ENCODE assay signal across 7 cellular contexts in the genomic region with DNA sequence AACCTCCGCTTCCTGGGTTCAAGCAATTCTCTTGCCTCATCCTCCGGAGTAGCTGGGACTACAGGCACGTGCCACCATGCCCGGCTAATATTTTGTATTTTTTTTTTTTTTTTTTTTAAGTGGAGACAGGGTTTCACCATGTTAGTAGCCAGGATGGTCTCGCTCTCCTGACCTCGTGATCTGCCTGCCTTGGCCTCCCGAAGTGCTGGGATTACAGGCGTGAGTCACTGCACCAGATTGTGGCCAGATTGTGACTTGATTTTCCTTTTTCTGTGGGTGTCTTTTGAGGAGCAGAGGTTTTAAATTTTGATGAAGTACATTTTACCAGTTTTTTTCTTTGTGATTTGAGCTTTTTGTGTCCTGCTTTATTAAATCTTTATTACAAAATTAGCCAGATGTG. TPM values are rescaled to one million over a fixed set of nuclear protein-coding genes. Genes with fewer than 3 reads are reported as not detected.
DNase-seq lines count a peak whose midpoint lies in the region; ATAC-seq and TF ChIP-seq lines count a peak whose summit lies in the region.
"Not testable (repeated sequence)": the region's sequence is repeated elsewhere in the genome, so short reads cannot be mapped to it uniquely, and the experiment has no call there.

No MANE protein-coding gene starts in this region.

- H3K9ac ChIP-seq in GM23248, result not testable (repeated sequence)

- not testable (repeated sequence) for H3K27me3 ChIP-seq in GM23248 (replicated peaks; ENCODE audit: insufficient read depth); MG63; esophagus muscularis mucosa; right lobe of liver

- TF ChIP-seq CTCF in AG10803 (conservative IDR thresholded peaks at IDR 0.05; ENCODE audit: low read length); esophagus muscularis mucosa (IDR thresholded peaks at IDR 0.05); right lobe of liver (IDR thresholded peaks at IDR 0.05): not testable (repeated sequence)

- not testable (repeated sequence) for H3K27ac ChIP-seq in GM23248
- H3K27ac ChIP-seq in esophagus muscularis mucosa (replicated peaks in 1 of 4) (peak overlapping the region in 3 of 4 donors; percentile 34 to 72 (median 70)), right lobe of liver (peak overlapping the region in 2 of 3 donors; percentile 73 to 86)

- not testable (repeated sequence) for H3K27me3 Mint-ChIP-seq in activated T-helper 17 cell treated with anti-CD3 and anti-CD28 coated beads, Interleukin-2, amount 50 U/mL, for 72 hours; stimulated activated naive CD8-positive, alpha-beta T cell treated with anti-CD3 and anti-CD28 coated beads, Interleukin-15, Interleukin-2, amounts not matched to agents 100 ng/mL and 50 ng/mL, for 24 hours

- peaks cover 11% of the 10 kb centered on the region; the same call in 1 of the 2 replicates for H4K20me1 ChIP-seq in GM23248 (ENCODE audit: insufficient read depth)

- intact Hi-C loops in esophagus muscularis mucosa (cut with DNase I); right lobe of liver (cut with DNase I): not testable (repeated sequence)

- not testable (repeated sequence) for TF ChIP-seq POLR2A in esophagus muscularis mucosa (IDR thresholded peaks at IDR 0.05; ENCODE audit: low read depth); right lobe of liver (IDR thresholded peaks at IDR 0.05)

- peaks cover 72% of the 10 kb centered on the region for H3K79me2 ChIP-seq in GM23248 (ENCODE audit: insufficient read depth)

- not testable (repeated sequence) for H2AFZ ChIP-seq in GM23248

- not testable (repeated sequence) for H3K36me3 Mint-ChIP-seq in activated T-helper 17 cell treated with anti-CD3 and anti-CD28 coated beads, Interleukin-2, amount 50 U/mL, for 72 hours (ENCODE audit: low read depth); stimulated activated naive CD8-positive, alpha-beta T cell treated with anti-CD3 and anti-CD28 coated beads, Interleukin-15, Interleukin-2, amounts not matched to agents 100 ng/mL and 50 ng/mL, for 24 hours (ENCODE audit: low read depth)

- H3K9me3 Mint-ChIP-seq in activated T-helper 17 cell treated with anti-CD3 and anti-CD28 coated beads, Interleukin-2, amount 50 U/mL, for 72 hours; stimulated activated naive CD8-positive, alpha-beta T cell treated with anti-CD3 and anti-CD28 coated beads, Interleukin-15, Interleukin-2, amounts not matched to agents 100 ng/mL and 50 ng/mL, for 24 hours: not testable (repeated sequence)

- H3K4me3 ChIP-seq in AG10803 (ENCODE audit: low read length); GM23248; MG63; esophagus muscularis mucosa; right lobe of liver: not testable (repeated sequence)

- not testable (repeated sequence) for H3K9me2 ChIP-seq in GM23248 (ENCODE audit: insufficient read depth)

- not testable (repeated sequence) for ATAC-seq in activated T-helper 17 cell treated with anti-CD3 and anti-CD28 coated beads, Interleukin-2, amount 50 U/mL, for 72 hours (replicated peaks); right lobe of liver

- TF ChIP-seq EP300 in esophagus muscularis mucosa (IDR thresholded peaks at IDR 0.05), result not testable (repeated sequence)

- H3K4me3 Mint-ChIP-seq in activated T-helper 17 cell treated with anti-CD3 and anti-CD28 coated beads, Interleukin-2, amount 50 U/mL, for 72 hours; stimulated activated naive CD8-positive, alpha-beta T cell treated with anti-CD3 and anti-CD28 coated beads, Interleukin-15, Interleukin-2, amounts not matched to agents 100 ng/mL and 50 ng/mL, for 24 hours: not testable (repeated sequence)

- peaks cover 16% of the 10 kb centered on the region for H3K4me1 Mint-ChIP-seq in activated T-helper 17 cell treated with anti-CD3 and anti-CD28 coated beads, Interleukin-2, amount 50 U/mL, for 72 hours
- H3K4me1 Mint-ChIP-seq in stimulated activated naive CD8-positive, alpha-beta T cell treated with anti-CD3 and anti-CD28 coated beads, Interleukin-15, Interleukin-2, amounts not matched to agents 100 ng/mL and 50 ng/mL, for 24 hours (ENCODE audit: low read depth), result peaks cover 20% of the 10 kb centered on the region

- WGBS in GM23248 (ENCODE audit: low coverage in 1 of 2, low lambda C conversion rate in 2 of 2, missing lambda C conversion rate in 2 of 2), 2 experiments, result 21 to 23% methylated on average over 8 of the region's 8 CpGs
- WGBS in esophagus muscularis mucosa, result 84% methylated on average over 8 of the region's 8 CpGs
- 80% methylated on average over 8 of the region's 8 CpGs for WGBS in right lobe of liver (ENCODE audit: insufficient coverage, low coverage, low lambda C conversion rate, missing lambda C conversion rate)

- H3K4me1 ChIP-seq in GM23248 (ENCODE audit: insufficient read depth), result peaks cover 34% of the 10 kb centered on the region
- peaks cover 31 to 65% (median 56%) of the 10 kb centered on the region in 4 donors for H3K4me1 ChIP-seq in esophagus muscularis mucosa
- peaks cover 0 to 71% (median 23%) of the 10 kb centered on the region in 4 donors for H3K4me1 ChIP-seq in right lobe of liver

- not testable (repeated sequence) for H3K36me3 ChIP-seq in GM23248 (ENCODE audit: low read depth); MG63; esophagus muscularis mucosa; right lobe of liver

- in situ Hi-C loops in GM23248 (cut with MboI), result not testable (repeated sequence)

- DNase-seq in AG10803 (ENCODE audit: low read depth), result peak; percentile 36
- DNase-seq in GM23248, result peak; percentile 43
- peak; percentile 30 for DNase-seq in MG63
- not testable (repeated sequence) for DNase-seq in esophagus muscularis mucosa (ENCODE audit: extremely low spot score); right lobe of liver

- H3K4me2 ChIP-seq in GM23248 (ENCODE audit: unreplicated experiment), result peak overlapping the region; percentile 10

- not testable (repeated sequence) for H3K9me3 ChIP-seq in GM23248 (ENCODE audit: low read depth); MG63; esophagus muscularis mucosa; right lobe of liver

- H3F3A ChIP-seq in GM23248 (ENCODE audit: insufficient read depth), result peaks cover 37% of the 10 kb centered on the region; the same call in 1 of the 2 replicates

- H3K27ac Mint-ChIP-seq in activated T-helper 17 cell treated with anti-CD3 and anti-CD28 coated beads, Interleukin-2, amount 50 U/mL, for 72 hours, result peak overlapping the region; percentile 1
- H3K27ac Mint-ChIP-seq in stimulated activated naive CD8-positive, alpha-beta T cell treated with anti-CD3 and anti-CD28 coated beads, Interleukin-15, Interleukin-2, amounts not matched to agents 100 ng/mL and 50 ng/mL, for 24 hours, result peak overlapping the region; percentile 10

RNA-seq across cellular contexts. Expression of a gene that starts 53.0 kb away (rescaled TPM):
- 77.9 and 89.8 TPM in 2 replicates for total RNA-seq in GM23248 (2014; rRNA removed; shearing (Covaris generic))
- polyA plus RNA-seq in GM23248 (2016; fragmentation: Nextera tagmentation; extraction: Ambion mirVana), result 66.7 and 74.9 TPM in 2 replicates
- 35.9 and 64.1 TPM in 2 replicates for total RNA-seq in MG63 (2014; rRNA removed; shearing (Covaris generic); ENCODE audit: low replicate concordance)
- total RNA-seq in activated T-helper 17 cell treated with anti-CD3 and anti-CD28 coated beads, Interleukin-2, amount 50 U/mL, for 72 hours, result 10 to 100 TPM; 43.4 to 55.3 TPM
- 10 to 100 TPM; 48.0 to 73.8 (median 65.4) TPM for total RNA-seq in esophagus muscularis mucosa
- 10 to 100 TPM; 26.5 to 67.0 (median 40.8) TPM for total RNA-seq in right lobe of liver
